ENCODE assay signal across 14 cellular contexts in genomic region chr4:184273166-184274147, GRCh38. TPM values are rescaled to one million over a fixed set of nuclear protein-coding genes. Genes with fewer than 3 reads are reported as not detected.
DNase-seq lines count a peak whose midpoint lies in the region; ATAC-seq and TF ChIP-seq lines count a peak whose summit lies in the region.
"Had no signal": no experiment of that assay in that cellular context is flagged by ENCODE, and none has a peak within 500 bp of the region (broad histone marks: within the 10 kb centered on the region; RNA-seq: fewer than 3 reads in every experiment).

No MANE protein-coding gene starts in this region.

- intact Hi-C loops in natural killer cell (cut with micrococcal nuclease) (no loop called here), vagina (cut with DNase I) (no loop called here)

- no peak overlapping the region for H3K4me3 ChIP-seq in vagina
- H3K4me3 ChIP-seq: dorsolateral prefrontal cortex had no signal

- no peak for DNase-seq in natural killer cell treated with Interleukin-12 subunit alpha and Interleukin-12 subunit beta and Interleukin-15 and Interleukin-18, amount 100 ng/mL, for 72 hours (ENCODE audit: low spot score)
- DNase-seq in natural killer cell = no peak
- peak; percentile 60 to 79 for DNase-seq in vagina (ENCODE audit: extremely low spot score in 2 of 2)
- no peak for DNase-seq in NCI-H2227 treated with DMSO at 0.1 percent for 48 hours (lab: John Stamatoyannopoulos, UW)
- DNase-seq in DMS53 treated with DMSO at 0.1 percent for 48 hours (lab: John Stamatoyannopoulos, UW; ENCODE audit: unreplicated experiment) = no peak
- DNase-seq in NCI-H345 treated with DMSO at 0.1 percent for 48 hours (lab: John Stamatoyannopoulos, UW; ENCODE audit: unreplicated experiment) = no peak
- DNase-seq: AML-193, dorsolateral prefrontal cortex, EL, KG1, kidney glomerular epithelial cell had no signal

- H3K36me3 ChIP-seq in vagina = no peaks in the 10 kb centered on the region

- peaks cover 20 to 56% of the 10 kb centered on the region in 2 donors for H3K4me1 Mint-ChIP-seq in natural killer cell treated with Interleukin-12 subunit alpha and Interleukin-12 subunit beta and Interleukin-15 and Interleukin-18, amount 100 ng/mL, for 72 hours (ENCODE audit: low read depth in 2 of 2)
- peaks cover 4 to 6% of the 10 kb centered on the region in 2 donors for H3K4me1 Mint-ChIP-seq in natural killer cell
- peaks cover 28% of the 10 kb centered on the region for H3K4me1 Mint-ChIP-seq in activated T-helper 17 cell treated with anti-CD3 and anti-CD28 coated beads, Interleukin-2, amount 50 U/mL, for 72 hours

- peaks cover 8% of the 10 kb centered on the region for H3K36me3 Mint-ChIP-seq in natural killer cell treated with Interleukin-12 subunit alpha and Interleukin-12 subunit beta and Interleukin-15 and Interleukin-18, amount 100 ng/mL, for 72 hours
- H3K36me3 Mint-ChIP-seq in natural killer cell = no peaks in the 10 kb centered on the region
- H3K36me3 Mint-ChIP-seq in activated T-helper 17 cell treated with anti-CD3 and anti-CD28 coated beads, Interleukin-2, amount 50 U/mL, for 72 hours (ENCODE audit: low read depth) = no peaks in the 10 kb centered on the region

- peaks cover 8% of the 10 kb centered on the region for H3K9me3 Mint-ChIP-seq in natural killer cell treated with Interleukin-12 subunit alpha and Interleukin-12 subunit beta and Interleukin-15 and Interleukin-18, amount 100 ng/mL, for 72 hours
- no peaks in the 10 kb centered on the region for H3K9me3 Mint-ChIP-seq in natural killer cell
- H3K9me3 Mint-ChIP-seq in activated T-helper 17 cell treated with anti-CD3 and anti-CD28 coated beads, Interleukin-2, amount 50 U/mL, for 72 hours = peaks cover 6% of the 10 kb centered on the region

- no peak for TF ChIP-seq POLR2A in vagina (IDR thresholded peaks at IDR 0.05)

- peak overlapping the region; percentile 41 to 89 for H3K27ac Mint-ChIP-seq in natural killer cell treated with Interleukin-12 subunit alpha and Interleukin-12 subunit beta and Interleukin-15 and Interleukin-18, amount 100 ng/mL, for 72 hours
- H3K27ac Mint-ChIP-seq in natural killer cell = no peak overlapping the region
- H3K27ac Mint-ChIP-seq in activated T-helper 17 cell treated with anti-CD3 and anti-CD28 coated beads, Interleukin-2, amount 50 U/mL, for 72 hours = peak overlapping the region; percentile 85

- H3K27me3 Mint-ChIP-seq in natural killer cell treated with Interleukin-12 subunit alpha and Interleukin-12 subunit beta and Interleukin-15 and Interleukin-18, amount 100 ng/mL, for 72 hours = no peaks in the 10 kb centered on the region
- peaks cover 0 to 3% of the 10 kb centered on the region in 2 donors for H3K27me3 Mint-ChIP-seq in natural killer cell (ENCODE audit: low read depth in 2 of 2)
- H3K27me3 Mint-ChIP-seq in activated T-helper 17 cell treated with anti-CD3 and anti-CD28 coated beads, Interleukin-2, amount 50 U/mL, for 72 hours = no peaks in the 10 kb centered on the region

- H3K4me3 Mint-ChIP-seq in natural killer cell treated with Interleukin-12 subunit alpha and Interleukin-12 subunit beta and Interleukin-15 and Interleukin-18, amount 100 ng/mL, for 72 hours = peak overlapping the region; percentile 78
- no peak overlapping the region for H3K4me3 Mint-ChIP-seq in natural killer cell
- H3K4me3 Mint-ChIP-seq in activated T-helper 17 cell treated with anti-CD3 and anti-CD28 coated beads, Interleukin-2, amount 50 U/mL, for 72 hours = peak overlapping the region; percentile 59

- no peaks in the 10 kb centered on the region for H3K9me3 ChIP-seq in vagina

- no peaks in the 10 kb centered on the region for H3K4me1 ChIP-seq in vagina

- no peak for TF ChIP-seq CTCF in natural killer cell (IDR thresholded peaks at IDR 0.05)
- no peak for TF ChIP-seq CTCF in vagina (IDR thresholded peaks at IDR 0.05)

- H3K27me3 ChIP-seq in vagina = no peaks in the 10 kb centered on the region
- H3K27me3 ChIP-seq: dorsolateral prefrontal cortex had no signal

- H3K27ac ChIP-seq in vagina = no peak overlapping the region
- H3K27ac ChIP-seq: VCaP had no signal

- peak; percentile 70 to 93 for ATAC-seq in natural killer cell treated with Interleukin-12 subunit alpha and Interleukin-12 subunit beta and Interleukin-15 and Interleukin-18, amount 100 ng/mL, for 72 hours
- ATAC-seq in natural killer cell (no peak), HG03045 (IDR thresholded peaks at IDR 0.05; ENCODE audit: unreplicated experiment) (peak; percentile 52)
- peak; percentile 93 for ATAC-seq in activated T-helper 17 cell treated with anti-CD3 and anti-CD28 coated beads, Interleukin-2, amount 50 U/mL, for 72 hours (replicated peaks)

RNA-seq across cellular contexts. Expression of gene ENPP6, which starts 55.8 kb away (rescaled TPM):
- total RNA-seq in natural killer cell treated with Interleukin-12 subunit alpha and Interleukin-12 subunit beta and Interleukin-15 and Interleukin-18, amount 100 ng/mL, for 72 hours = 1 to 10 TPM; 1.4 to 5.8 TPM
- total RNA-seq in natural killer cell (under 1 TPM in 1 of 3 donors, not detected in 2; 0.23 TPM), vagina (0.98 TPM)
- total RNA-seq in activated T-helper 17 cell treated with anti-CD3 and anti-CD28 coated beads, Interleukin-2, amount 50 U/mL, for 72 hours = 1 to 10 TPM in 1 of 2 donors, under 1 TPM in 1; 0.82 to 2.2 TPM

Comparison
In these comparisons a context has a peak if more than half of its experiments do, and no peak if none do; other contexts are left out.
1. ATAC-seq: peak in natural killer cell treated with Interleukin-12 subunit alpha and Interleukin-12 subunit beta and Interleukin-15 and Interleukin-18, amount 100 ng/mL, for 72 hours (2 of 2), HG03045 (single experiment) and activated T-helper 17 cell treated with anti-CD3 and anti-CD28 coated beads, Interleukin-2, amount 50 U/mL, for 72 hours (single experiment); none in natural killer cell (0 of 3).
2. H3K27ac Mint-ChIP-seq: peak in natural killer cell treated with Interleukin-12 subunit alpha and Interleukin-12 subunit beta and Interleukin-15 and Interleukin-18, amount 100 ng/mL, for 72 hours (2 of 2) and activated T-helper 17 cell treated with anti-CD3 and anti-CD28 coated beads, Interleukin-2, amount 50 U/mL, for 72 hours (single experiment); none in natural killer cell (0 of 2).
3. DNase-seq: peak in vagina (2 of 2); none in natural killer cell treated with Interleukin-12 subunit alpha and Interleukin-12 subunit beta and Interleukin-15 and Interleukin-18, amount 100 ng/mL, for 72 hours (single experiment), natural killer cell (single experiment), NCI-H2227 treated with DMSO at 0.1 percent for 48 hours (single experiment), DMS53 treated with DMSO at 0.1 percent for 48 hours (single experiment) and NCI-H345 treated with DMSO at 0.1 percent for 48 hours (single experiment).